Comparison of ENCODE assay signal across 1 cellular context in the genomic region with DNA sequence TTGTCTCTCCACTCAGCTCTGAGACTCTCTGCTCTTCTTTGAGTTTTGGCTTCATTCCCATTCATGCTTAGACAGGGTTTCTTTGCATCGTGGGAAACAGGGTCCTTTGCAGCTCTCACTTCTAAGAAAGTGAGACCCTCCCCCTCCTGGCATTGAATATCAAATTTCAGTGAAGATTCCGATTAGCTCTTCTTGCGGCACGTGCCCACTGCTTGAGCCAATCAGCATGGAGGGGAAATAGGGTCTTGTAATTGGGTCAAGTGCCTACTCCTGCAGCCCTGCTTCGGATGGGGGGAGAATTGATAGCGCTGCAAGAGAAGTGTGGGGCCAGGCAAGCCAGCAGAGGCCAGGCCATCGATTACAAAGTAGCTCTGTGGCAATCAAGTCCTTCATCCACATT.
TF ChIP-seq lines count a peak whose summit lies in the region.

No MANE protein-coding gene starts in this region.

TF ChIP-seq in K562, 482 proteins besides CTCF, POLR2A, EP300 and RAD21 (continued from another document):
- TF ChIP-seq ZBTB33 (CRISPR knock-in tag; IDR thresholded peaks at IDR 0.05) (no peak), CREM (IDR thresholded peaks at IDR 0.05; ENCODE audit: low read depth) (no peak), FOS (IDR thresholded peaks at IDR 0.05; ENCODE audit: extremely low read depth, insufficient read length) (no peak), NFYB (IDR thresholded peaks at IDR 0.05; ENCODE audit: extremely low read depth, insufficient read length) (peak; percentile 16), ZBTB49 (CRISPR knock-in tag; IDR thresholded peaks at IDR 0.05; ENCODE audit: borderline replicate concordance) (no peak), SIX5 (IDR thresholded peaks at IDR 0.05; ENCODE audit: borderline replicate concordance in 1 of 2, insufficient read depth in 1 of 2, low read depth in 1 of 2, low read length in 2 of 2) (no peak), MAFG (tag; conservative IDR thresholded peaks at IDR 0.05) (no peak), NR3C1 (CRISPR knock-in tag; IDR thresholded peaks at IDR 0.05) (no peak), ZNF583 (CRISPR knock-in tag; IDR thresholded peaks at IDR 0.05) (no peak), GABPA (tag; conservative IDR thresholded peaks at IDR 0.05; ENCODE audit: low read depth) (no peak), ELF1 (tag; IDR thresholded peaks at IDR 0.05) (no peak), BRCA1 (IDR thresholded peaks at IDR 0.05) (no peak), BRCA1 (CRISPR knock-in tag; IDR thresholded peaks at IDR 0.05) (no peak)
- TF ChIP-seq, protein P1, sequence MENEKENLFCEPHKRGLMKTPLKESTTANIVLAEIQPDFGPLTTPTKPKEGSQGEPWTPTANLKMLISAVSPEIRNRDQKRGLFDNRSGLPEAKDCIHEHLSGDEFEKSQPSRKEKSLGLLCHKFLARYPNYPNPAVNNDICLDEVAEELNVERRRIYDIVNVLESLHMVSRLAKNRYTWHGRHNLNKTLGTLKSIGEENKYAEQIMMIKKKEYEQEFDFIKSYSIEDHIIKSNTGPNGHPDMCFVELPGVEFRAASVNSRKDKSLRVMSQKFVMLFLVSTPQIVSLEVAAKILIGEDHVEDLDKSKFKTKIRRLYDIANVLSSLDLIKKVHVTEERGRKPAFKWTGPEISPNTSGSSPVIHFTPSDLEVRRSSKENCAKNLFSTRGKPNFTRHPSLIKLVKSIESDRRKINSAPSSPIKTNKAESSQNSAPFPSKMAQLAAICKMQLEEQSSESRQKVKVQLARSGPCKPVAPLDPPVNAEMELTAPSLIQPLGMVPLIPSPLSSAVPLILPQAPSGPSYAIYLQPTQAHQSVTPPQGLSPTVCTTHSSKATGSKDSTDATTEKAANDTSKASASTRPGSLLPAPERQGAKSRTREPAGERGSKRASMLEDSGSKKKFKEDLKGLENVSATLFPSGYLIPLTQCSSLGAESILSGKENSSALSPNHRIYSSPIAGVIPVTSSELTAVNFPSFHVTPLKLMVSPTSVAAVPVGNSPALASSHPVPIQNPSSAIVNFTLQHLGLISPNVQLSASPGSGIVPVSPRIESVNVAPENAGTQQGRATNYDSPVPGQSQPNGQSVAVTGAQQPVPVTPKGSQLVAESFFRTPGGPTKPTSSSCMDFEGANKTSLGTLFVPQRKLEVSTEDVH (IDR thresholded peaks at IDR 0.05; ENCODE audit: low read depth, partially characterized antibody) = no peak
